ENCODE assay signal across 11 cellular contexts in the genomic region with DNA sequence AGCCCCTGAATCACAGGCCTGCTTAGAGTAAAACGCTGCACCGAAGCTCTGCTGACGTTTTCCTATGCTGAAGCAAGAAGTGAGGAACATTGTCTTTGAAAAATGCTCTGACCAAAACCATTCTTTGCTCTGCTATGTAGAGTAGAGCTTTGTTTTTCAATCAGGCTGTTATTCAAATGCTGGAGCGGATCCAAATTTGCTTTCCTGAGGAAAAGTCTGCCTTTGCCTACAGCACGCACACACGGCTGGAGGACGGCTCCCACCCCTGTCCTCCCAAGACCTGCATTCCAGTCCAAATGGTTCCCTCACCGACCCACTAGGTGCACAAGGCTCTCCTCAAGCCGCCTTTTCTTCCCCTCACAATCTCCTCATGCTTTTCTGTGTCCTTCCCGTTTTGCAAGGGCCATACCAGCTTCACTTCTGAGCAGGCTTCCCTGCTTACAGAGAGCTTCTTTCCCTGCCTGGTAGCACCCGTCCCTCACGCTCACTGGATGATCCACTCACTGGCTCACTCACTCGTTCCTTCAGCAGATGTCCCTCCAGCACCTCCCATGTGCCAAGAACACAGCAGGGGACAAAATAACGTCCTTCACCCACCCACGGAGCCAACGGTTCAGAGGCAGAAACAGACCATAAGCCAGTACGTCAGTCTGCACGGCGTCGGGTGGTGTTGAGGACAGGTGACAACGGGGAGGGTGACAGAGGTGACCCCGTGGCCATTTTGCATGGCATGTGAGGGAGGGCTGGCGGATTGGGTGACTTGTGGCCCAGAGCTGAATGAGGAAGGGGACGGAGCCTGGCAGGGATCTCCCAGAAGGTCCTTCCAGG.
DNase-seq lines count a peak whose midpoint lies in the region; ATAC-seq, FAIRE-seq and TF ChIP-seq lines count a peak whose summit lies in the region.
"Had no signal": no experiment of that assay in that cellular context is flagged by ENCODE, and none has a peak within 500 bp of the region (broad histone marks: within the 10 kb centered on the region; RNA-seq: fewer than 3 reads in every experiment).

No MANE protein-coding gene starts in this region.

- no peaks in the 10 kb centered on the region for H3K79me2 ChIP-seq in H1 (ENCODE audit: control insufficient read depth in 1 of 2, insufficient read depth in 2 of 2, low read length in 2 of 2)

- H3K9ac ChIP-seq in H1 (replicated peaks in 1 of 4; ENCODE audit: extremely low read depth in 1 of 4, low read depth in 3 of 4, low read length in 3 of 4), result no peak overlapping the region

- no peak overlapping the region for H2BK5ac ChIP-seq in H1 (ENCODE audit: low read depth, low read length)

- peak in 1 of 12 donors; percentile 4 for TF ChIP-seq CTCF in heart left ventricle (IDR thresholded peaks at IDR 0.05)
- TF ChIP-seq CTCF in H1 (IDR thresholded peaks at IDR 0.05; ENCODE audit: control extremely low read depth in 1 of 3, insufficient read depth in 1 of 3, low read depth in 1 of 3, low read length in 3 of 3), result no peak
- no peak for TF ChIP-seq CTCF in natural killer cell (IDR thresholded peaks at IDR 0.05)
- no peak for TF ChIP-seq CTCF in vagina (IDR thresholded peaks at IDR 0.05)

- intact Hi-C loops in heart left ventricle (cut with DNase I), result loop anchor here in 1 of 10 donors (5.0 kb wide), 1 partner anchor 122 kb away; no protein-coding TSS in a partner anchor
- intact Hi-C loops in cardiac septum (cut with DNase I), result no loop called here
- intact Hi-C loops in natural killer cell (cut with micrococcal nuclease), result no loop called here
- intact Hi-C loops in vagina (cut with DNase I), result no loop called here

- no peaks in the 10 kb centered on the region for H3K9me3 Mint-ChIP-seq in natural killer cell

- H2AK5ac ChIP-seq in H1 (ENCODE audit: low read depth, low read length), result 0 out of 2 replicates have a peak overlapping the region, but pooled peaks have one; percentile 2

- no peak overlapping the region for H3K4me3 Mint-ChIP-seq in natural killer cell

- no peak overlapping the region for H3K56ac ChIP-seq in H1 (replicated peaks; ENCODE audit: insufficient read length, low read depth, low read length)

- TF ChIP-seq POLR2A in heart left ventricle (IDR thresholded peaks at IDR 0.05) (peak in 1 of 2 donors; percentile 30), H1 (IDR thresholded peaks at IDR 0.05; ENCODE audit: control extremely low read depth in 1 of 2, low read depth in 2 of 2, low read length in 2 of 2) (no peak), vagina (IDR thresholded peaks at IDR 0.05) (no peak)

- H3K27me3 ChIP-seq in heart left ventricle (no peaks in the 10 kb centered on the region), H1 (replicated peaks in 1 of 4; ENCODE audit: control insufficient read depth in 3 of 4, extremely low read depth in 1 of 4, insufficient read depth in 3 of 4, low read length in 3 of 4) (peaks cover 0 to 2% (median 0%) of the 10 kb centered on the region in 4 experiments; a peak in 1 of 7 replicates), vagina (no peaks in the 10 kb centered on the region)
- H3K27me3 ChIP-seq: ovary, Peyer's patch had no signal

- peak overlapping the region; percentile 88 for H2AFZ ChIP-seq in H1 (ENCODE audit: low read length)

- no peaks in the 10 kb centered on the region for H3K27me3 Mint-ChIP-seq in natural killer cell (ENCODE audit: low read depth in 2 of 2)

- peak overlapping the region; percentile 69 for H4K8ac ChIP-seq in H1 (ENCODE audit: extremely low read depth, insufficient read depth, low read length)

- H3K18ac ChIP-seq in H1 (ENCODE audit: extremely low read depth, low read length), result no peak overlapping the region

- peaks cover 75 to 77% of the 10 kb centered on the region in 2 donors for H3K4me1 Mint-ChIP-seq in natural killer cell

- H2BK120ac ChIP-seq in H1 (replicated peaks; ENCODE audit: low read depth, low read length), result no peak overlapping the region

- H3K27ac ChIP-seq in heart left ventricle (peak overlapping the region; percentile 9 to 95 (median 86)), H1 (ENCODE audit: low read depth, low read length) (no peak overlapping the region), vagina (peak overlapping the region; percentile 46)
- H3K27ac ChIP-seq: ovary had no signal

- H3K14ac ChIP-seq in H1 (ENCODE audit: insufficient read length), result no peak overlapping the region

- H3K36me3 ChIP-seq in heart left ventricle, result no peaks in the 10 kb centered on the region
- no peaks in the 10 kb centered on the region for H3K36me3 ChIP-seq in H1 (ENCODE audit: control insufficient read depth in 2 of 4, insufficient read depth in 4 of 4, low read length in 3 of 4)
- no peaks in the 10 kb centered on the region for H3K36me3 ChIP-seq in vagina
- H3K36me3 ChIP-seq: ovary, Peyer's patch had no signal

- H3K9me3 ChIP-seq in heart left ventricle, result no peaks in the 10 kb centered on the region
- no peaks in the 10 kb centered on the region for H3K9me3 ChIP-seq in H1 (ENCODE audit: insufficient read depth in 2 of 2, low read depth in 1 of 2, low read length in 1 of 2)
- H3K9me3 ChIP-seq in vagina, result no peaks in the 10 kb centered on the region
- H3K9me3 ChIP-seq: ovary, Peyer's patch had no signal

- H3K4me1 ChIP-seq in heart left ventricle (peaks cover 4 to 91% (median 34%) of the 10 kb centered on the region in 12 donors), H1 (replicated peaks in 1 of 4; ENCODE audit: control insufficient read depth in 3 of 4, insufficient read depth in 4 of 4, low read length in 3 of 4) (peaks cover 0 to 7% (median 3%) of the 10 kb centered on the region in 4 experiments; a peak in 2 of 7 replicates), vagina (peaks cover 16% of the 10 kb centered on the region)

- peak in 4 of 5 donors; percentile 43 to 67 (median 58) for DNase-seq in heart left ventricle
- DNase-seq in cardiac septum (ENCODE audit: low spot score), result no peak
- no peak for DNase-seq in H1 (ENCODE audit: low read depth in 1 of 2, low spot score in 2 of 2)
- DNase-seq in natural killer cell, result no peak
- DNase-seq in vagina (ENCODE audit: extremely low spot score in 2 of 2), result no peak
- DNase-seq in dedifferentiated amniotic fluid mesenchymal stem cell (ENCODE audit: extremely low spot score), result no peak
- no peak for DNase-seq in DMS53 (lab: John Stamatoyannopoulos, UW)
- DNase-seq in activated effector memory CD4-positive, alpha-beta T cell treated with anti-CD3 and anti-CD28 coated beads, Interleukin-2, amount 50 U/mL, for 16 hours, result no peak
- DNase-seq: ovary; Peyer's patch; stimulated activated CD4-positive, alpha-beta T cell treated with anti-CD3 and anti-CD28 coated beads, Interleukin-4, amount 100 ng/mL, for 4 hours had no signal

- POLR2A ChIA-PET in H1 (lab: Charles Lee; ENCODE audit: partially characterized antibody), result no interaction called here

- no peak for FAIRE-seq in H1 (lab: Jason Lieb, UNC)

- H4K91ac ChIP-seq in H1 (replicated peaks; ENCODE audit: insufficient read length, low read length), result no peak overlapping the region

- no peak overlapping the region for H3K4me2 ChIP-seq in H1 (ENCODE audit: insufficient read depth in 1 of 2, low read depth in 2 of 2, low read length in 2 of 2)

- H3K23me2 ChIP-seq in H1 (ENCODE audit: low read depth, low read length), result no peaks in the 10 kb centered on the region

- ATAC-seq in heart left ventricle (peak; percentile 35 to 76 (median 64)), natural killer cell (no peak)

- H3K4me3 ChIP-seq in heart left ventricle (no peak overlapping the region), H1 (ENCODE audit: extremely low read depth in 1 of 4, insufficient read depth in 2 of 4, low read depth in 3 of 4, low read length in 4 of 4) (no peak overlapping the region), vagina (no peak overlapping the region)
- H3K4me3 ChIP-seq: ovary, Peyer's patch had no signal

- H3K36me3 Mint-ChIP-seq in natural killer cell, result peaks cover 7% of the 10 kb centered on the region

- TF ChIP-seq EP300 in H1 (IDR thresholded peaks at IDR 0.05; ENCODE audit: borderline replicate concordance in 1 of 2, low read depth in 2 of 2, low read length in 2 of 2), result no peak

- no peak overlapping the region for H3K23ac ChIP-seq in H1 (ENCODE audit: insufficient read length)

- H4K5ac ChIP-seq in H1 (ENCODE audit: insufficient read length, low read depth, low read length), result peak overlapping the region; percentile 12

- CTCF ChIA-PET in H1 (lab: Charles Lee; ENCODE audit: partially characterized antibody), result interaction anchor here (0.6 to 1.1 kb wide), 3 partner anchors 11 to 326 kb away, joined by 3 to 4 read pairs (median 4); no protein-coding TSS in a partner anchor

- H3K27ac Mint-ChIP-seq in natural killer cell, result peak overlapping the region; percentile 10 to 86

- no peak overlapping the region for H3K4ac ChIP-seq in H1 (replicated peaks; ENCODE audit: insufficient read length, low read depth, low read length)

- TF ChIP-seq RAD21 in H1 (IDR thresholded peaks at IDR 0.05 in 1 of 2, conservative IDR thresholded peaks at IDR 0.05 in 1 of 2; ENCODE audit: low read depth in 2 of 2, low read length in 2 of 2), result no peak

- H3K79me1 ChIP-seq in H1 (ENCODE audit: low read depth, low read length), result no peaks in the 10 kb centered on the region

- no peak overlapping the region for H2BK15ac ChIP-seq in H1 (ENCODE audit: low read length)

- H2BK12ac ChIP-seq in H1 (ENCODE audit: low read depth, low read length), result peak overlapping the region; percentile 64; the same call in 1 of the 2 replicates

- H2BK20ac ChIP-seq in H1 (ENCODE audit: low read length), result 0 out of 2 replicates have a peak overlapping the region, but pooled peaks have one; percentile 0

- WGBS in heart left ventricle, 4 donors, result 66 to 75% (median 73%) methylated on average over 24 of the region's 24 CpGs
- WGBS in H1 (ENCODE audit: extremely low coverage in 1 of 2, insufficient coverage in 1 of 2, insufficient read length in 1 of 2, insufficient replicate concordance in 2 of 2, low coverage in 1 of 2, low lambda C conversion rate in 2 of 2, missing lambda C conversion rate in 1 of 2), 2 experiments, result 82% methylated on average over 24 of the region's 24 CpGs; no CpG with 5 or more reads in 1 of the 2 experiments

- no peaks in the 10 kb centered on the region for H4K20me1 ChIP-seq in H1 (replicated peaks in 1 of 2; ENCODE audit: control insufficient read depth in 1 of 2, insufficient read depth in 2 of 2, low read length in 2 of 2)

TF ChIP-seq in H1, 55 proteins besides CTCF, POLR2A, EP300 and RAD21:
- TF ChIP-seq KDM4A (IDR thresholded peaks at IDR 0.05; ENCODE audit: low read depth, low read length, severe bottlenecking) (no peak), CEBPB (IDR thresholded peaks at IDR 0.05; ENCODE audit: low read depth, low read length) (no peak), SUZ12 (IDR thresholded peaks at IDR 0.05; ENCODE audit: low read length) (no peak), SRF (IDR thresholded peaks at IDR 0.05; ENCODE audit: low read depth, low read length) (no peak), SP4 (IDR thresholded peaks at IDR 0.05; ENCODE audit: low read length) (no peak), ZNF274 (IDR thresholded peaks at IDR 0.05; ENCODE audit: borderline replicate concordance, extremely low read depth, low read length) (no peak), SP2 (IDR thresholded peaks at IDR 0.05; ENCODE audit: low read length) (no peak), PHF8 (conservative IDR thresholded peaks at IDR 0.05; ENCODE audit: low read depth, low read length) (no peak), ASH2L (IDR thresholded peaks at IDR 0.05; ENCODE audit: low read length) (no peak)
TF ChIP-seq in H1: peak in this region for 0.

Comparison
In these comparisons a context has a peak if more than half of its experiments do, and no peak if none do; other contexts are left out.
1. DNase-seq: peak in heart left ventricle (4 of 5); none in cardiac septum (single experiment), H1 (0 of 2), natural killer cell (single experiment), vagina (0 of 2), dedifferentiated amniotic fluid mesenchymal stem cell (single experiment), DMS53 (single experiment) and activated effector memory CD4-positive, alpha-beta T cell treated with anti-CD3 and anti-CD28 coated beads, Interleukin-2, amount 50 U/mL, for 16 hours (single experiment).
2. ATAC-seq: peak in heart left ventricle (4 of 4); none in natural killer cell (0 of 3).